In genomic region chr12:120335447-120335846, GRCh38 we compare ENCODE assay signal across 9 cellular contexts. TPM values are rescaled to one million over a fixed set of nuclear protein-coding genes. Genes with fewer than 3 reads are reported as not detected.
DNase-seq lines count a peak whose midpoint lies in the region; ATAC-seq, FAIRE-seq and TF ChIP-seq lines count a peak whose summit lies in the region.
"Not testable (repeated sequence)": the region's sequence is repeated elsewhere in the genome, so short reads cannot be mapped to it uniquely, and the experiment has no call there.
"Had no signal": no experiment of that assay in that cellular context is flagged by ENCODE, and none has a peak within 500 bp of the region (broad histone marks: within the 10 kb centered on the region; RNA-seq: fewer than 3 reads in every experiment).

No MANE protein-coding gene starts in this region.

- H3K36me3 Mint-ChIP-seq in activated CD4-positive, alpha-beta memory T cell treated with anti-CD3 and anti-CD28 coated beads, Interleukin-2, amount 10 ng/mL, durations not matched to agents 7 days and 5 days (ENCODE audit: low read depth) = not testable (repeated sequence)

- H2AFZ ChIP-seq in OCI-LY3 (ENCODE audit: low read depth, low read length) = not testable (repeated sequence)

- H3K4me2 ChIP-seq in OCI-LY3 (ENCODE audit: low read length) = not testable (repeated sequence)

- H3K9ac ChIP-seq in OCI-LY3 (ENCODE audit: low read length); colonic mucosa (ENCODE audit: low read depth in 2 of 2, low read length in 2 of 2): not testable (repeated sequence)

- CTCF ChIA-PET in activated CD4-positive, alpha-beta memory T cell treated with anti-CD3 and anti-CD28 coated beads, Interleukin-2, amount 10 ng/mL, durations not matched to agents 7 days and 5 days (lab: Charles Lee) = interaction anchor here (1.0 kb wide), 1 partner anchor 9 kb away, joined by 3 read pairs; no protein-coding TSS in a partner anchor

- not testable (repeated sequence) for H3K27ac Mint-ChIP-seq in activated CD4-positive, alpha-beta memory T cell treated with anti-CD3 and anti-CD28 coated beads, Interleukin-2, amount 10 ng/mL, durations not matched to agents 7 days and 5 days

- peak; percentile 13 for DNase-seq in DMS79 (lab: John Stamatoyannopoulos, UW)
- DNase-seq in activated CD4-positive, alpha-beta memory T cell treated with anti-CD3 and anti-CD28 coated beads, Interleukin-2, amount 10 ng/mL, durations not matched to agents 7 days and 5 days = peak; percentile 32
- DNase-seq in colonic mucosa = peak; percentile 79
- peak; percentile 26 for DNase-seq in iPS-NIHi11 (ENCODE audit: low spot score)
- peak; percentile 68 to 90 (median 82) for DNase-seq in pancreas
- DNase-seq in tibial artery = peak; percentile 41 to 70

- not testable (repeated sequence) for H3K4me3 ChIP-seq in OCI-LY3 (ENCODE audit: low read length); colonic mucosa; pancreas; tibial artery

- peaks cover 18% of the 10 kb centered on the region for H3K27me3 Mint-ChIP-seq in activated CD4-positive, alpha-beta memory T cell treated with anti-CD3 and anti-CD28 coated beads, Interleukin-2, amount 10 ng/mL, durations not matched to agents 7 days and 5 days

- peaks cover 23% of the 10 kb centered on the region for H3K9me3 Mint-ChIP-seq in activated CD4-positive, alpha-beta memory T cell treated with anti-CD3 and anti-CD28 coated beads, Interleukin-2, amount 10 ng/mL, durations not matched to agents 7 days and 5 days

- H3K4me1 ChIP-seq in OCI-LY3 (ENCODE audit: low read length); colonic mucosa; tibial artery: not testable (repeated sequence)
- H3K4me1 ChIP-seq in pancreas = peaks cover 3 to 15% (median 13%) of the 10 kb centered on the region in 3 donors

- not testable (repeated sequence) for H3K27me3 ChIP-seq in OCI-LY3 (ENCODE audit: low read depth, low read length); colonic mucosa; pancreas; tibial artery

- not testable (repeated sequence) for H3K36me3 ChIP-seq in OCI-LY3 (replicated peaks; ENCODE audit: low read depth, low read length); colonic mucosa; pancreas; tibial artery

- 15 to 19% methylated on average over 12 of the region's 12 CpGs for WGBS in pancreas, 2 donors

- not testable (repeated sequence) for FAIRE-seq in pancreas (lab: Jason Lieb, UNC)

- not testable (repeated sequence) for H3K79me2 ChIP-seq in OCI-LY3 (ENCODE audit: low read length)

- not testable (repeated sequence) for H4K20me1 ChIP-seq in OCI-LY3 (ENCODE audit: insufficient read depth, low read length)

- not testable (repeated sequence) for H3K4me3 Mint-ChIP-seq in activated CD4-positive, alpha-beta memory T cell treated with anti-CD3 and anti-CD28 coated beads, Interleukin-2, amount 10 ng/mL, durations not matched to agents 7 days and 5 days

- H3K27ac ChIP-seq in OCI-LY3 (ENCODE audit: low read length); colonic mucosa; tibial artery: not testable (repeated sequence)
- peak overlapping the region in 1 of 4 donors; percentile 17 for H3K27ac ChIP-seq in pancreas

- not testable (repeated sequence) for ATAC-seq in pancreas

- not testable (repeated sequence) for H3K4me1 Mint-ChIP-seq in activated CD4-positive, alpha-beta memory T cell treated with anti-CD3 and anti-CD28 coated beads, Interleukin-2, amount 10 ng/mL, durations not matched to agents 7 days and 5 days

- POLR2A ChIA-PET in activated CD4-positive, alpha-beta memory T cell treated with anti-CD3 and anti-CD28 coated beads, Interleukin-2, amount 10 ng/mL, durations not matched to agents 7 days and 5 days (lab: Charles Lee) = interaction anchor here (1.6 kb wide), 1 partner anchor 43 kb away, joined by 4 read pairs; the partner anchor contains the start of gene RNU4-1

- TF ChIP-seq CTCF in LNCAP (IDR thresholded peaks at IDR 0.05) (peak; percentile 74), OCI-LY3 (IDR thresholded peaks at IDR 0.05; ENCODE audit: low read depth, low read length) (peak; percentile 30), colonic mucosa (IDR thresholded peaks at IDR 0.05) (peak; percentile 70), pancreas (IDR thresholded peaks at IDR 0.05) (peak; percentile 51 to 66 (median 64)), tibial artery (IDR thresholded peaks at IDR 0.05) (peak; percentile 61 to 62)

- intact Hi-C loops in colonic mucosa (cut with DNase I); pancreas (cut with DNase I); tibial artery (cut with DNase I; ENCODE audit: low total_unique reads): not testable (repeated sequence)

- not testable (repeated sequence) for H3K9me3 ChIP-seq in OCI-LY3 (ENCODE audit: insufficient read depth, low read length); colonic mucosa; pancreas; tibial artery

RNA-seq across cellular contexts. Expression of gene PLA2G1B, which starts 7.9 kb away (rescaled TPM):
- total RNA-seq in activated CD4-positive, alpha-beta memory T cell treated with anti-CD3 and anti-CD28 coated beads, Interleukin-2, amount 10 ng/mL, durations not matched to agents 7 days and 5 days = not detected
- total RNA-seq in colonic mucosa = 1 to 10 TPM in 1 of 2 donors, not detected in 1; 5.0 TPM
- over 10,000 TPM in 2 of 6 donors, 1,000 to 10,000 TPM in 4; 4,900 to 12,528 (median 8,049) TPM for total RNA-seq in pancreas
- 1,000 to 10,000 TPM; 7,592 to 7,821 TPM for polyA plus RNA-seq in pancreas
- total RNA-seq: activated T-helper 2 cell treated with anti-CD3 and anti-CD28 coated beads, Interferon-gamma antibody, Interleukin-2, Interleukin-4, amounts not matched to agents 10 μg/mL and 5 μg/mL and 100 μg/mL, durations not matched to agents 14 hours and 24 hours and 36 hours had no signal

RNA-seq across cellular contexts. Expression of gene SIRT4, which starts 33.3 kb away (rescaled TPM):
- total RNA-seq in activated CD4-positive, alpha-beta memory T cell treated with anti-CD3 and anti-CD28 coated beads, Interleukin-2, amount 10 ng/mL, durations not matched to agents 7 days and 5 days = 1 to 10 TPM; 1.6 to 1.7 TPM
- total RNA-seq in colonic mucosa (1 to 10 TPM; 1.3 to 1.6 TPM), pancreas (1 to 10 TPM in 4 of 6 donors, under 1 TPM in 2; 0.56 to 2.4 (median 1.3) TPM)
- polyA plus RNA-seq in pancreas = 1 to 10 TPM; 1.4 to 2.1 TPM

RNA-seq across cellular contexts. Expression of gene MSI1, which starts 33.5 kb away (rescaled TPM):
- total RNA-seq in activated CD4-positive, alpha-beta memory T cell treated with anti-CD3 and anti-CD28 coated beads, Interleukin-2, amount 10 ng/mL, durations not matched to agents 7 days and 5 days = not detected
- total RNA-seq in colonic mucosa (10 to 100 TPM in 1 of 2 donors, 1 to 10 TPM in 1; 3.8 to 11.7 TPM), pancreas (1 to 10 TPM; 3.0 to 6.0 (median 4.8) TPM)
- polyA plus RNA-seq in pancreas = 1 to 10 TPM; 3.0 to 4.8 TPM

RNA-seq across cellular contexts. Expression of gene RNU4-1, which starts 42.4 kb away (rescaled TPM):
- total RNA-seq in activated CD4-positive, alpha-beta memory T cell treated with anti-CD3 and anti-CD28 coated beads, Interleukin-2, amount 10 ng/mL, durations not matched to agents 7 days and 5 days = 1,000 to 10,000 TPM; 1,910 to 2,156 TPM
- total RNA-seq in colonic mucosa (1,000 to 10,000 TPM; 1,555 to 3,531 TPM), pancreas (1,000 to 10,000 TPM in 5 of 6 donors, 100 to 1,000 TPM in 1; 597 to 2,620 (median 1,226) TPM)
- not detected for polyA plus RNA-seq in pancreas

RNA-seq across cellular contexts. Expression of gene RNU4-2, which starts 43.7 kb away (rescaled TPM):
- 1,000 to 10,000 TPM; 3,547 to 4,143 TPM for total RNA-seq in activated CD4-positive, alpha-beta memory T cell treated with anti-CD3 and anti-CD28 coated beads, Interleukin-2, amount 10 ng/mL, durations not matched to agents 7 days and 5 days
- total RNA-seq in colonic mucosa = 1,000 to 10,000 TPM; 2,653 to 6,886 TPM
- total RNA-seq in pancreas = 1,000 to 10,000 TPM; 3,497 to 6,395 (median 4,297) TPM
- polyA plus RNA-seq in pancreas = not detected

Comparison
In these comparisons a context has a peak if more than half of its experiments do, and no peak if none do; other contexts are left out.
1. DNase-seq: peak in every context shown above with its lines; median percentile 82 in pancreas; 79 in colonic mucosa; 56 in tibial artery; 32 in activated CD4-positive, alpha-beta memory T cell treated with anti-CD3 and anti-CD28 coated beads, Interleukin-2, amount 10 ng/mL, durations not matched to agents 7 days and 5 days; 26 in iPS-NIHi11; 13 in DMS79.
2. RNA of gene PLA2G1B, which starts 7.9 kb away (total RNA-seq): 4,900 to 12,528 TPM in pancreas; 5.0 TPM in colonic mucosa and not detected in activated CD4-positive, alpha-beta memory T cell treated with anti-CD3 and anti-CD28 coated beads, Interleukin-2, amount 10 ng/mL, durations not matched to agents 7 days and 5 days; every median in the first group is over 100 times any median in the second.
3. Peak in every context shown above with its lines, with median percentiles within 50 percentile points of each other: CTCF ChIP-seq.